Comparison of ENCODE assay signal across 1 cellular context in genomic region chr9:100028201-100028784, GRCh38.
TF ChIP-seq lines count a peak whose summit lies in the region.

No MANE protein-coding gene starts in this region.

TF ChIP-seq in GM12878, 131 proteins besides CTCF, POLR2A, EP300 and RAD21 (continued from another document and continues in another):
- TF ChIP-seq ZNF592 (IDR thresholded peaks at IDR 0.05), result 0 out of 2 replicates have a peak, but pooled peaks have one; percentile 21
- no peak for TF ChIP-seq JUNB (IDR thresholded peaks at IDR 0.05)
- no peak for TF ChIP-seq RFX5 (IDR thresholded peaks at IDR 0.05; ENCODE audit: low read depth, low read length)
- no peak for TF ChIP-seq SIX5 (IDR thresholded peaks at IDR 0.05; ENCODE audit: low read depth, low read length, severe bottlenecking)
- TF ChIP-seq KDM1A (IDR thresholded peaks at IDR 0.05; ENCODE audit: borderline replicate concordance), result no peak
- TF ChIP-seq ATF7 (IDR thresholded peaks at IDR 0.05; ENCODE audit: low read depth), result no peak
- no peak for TF ChIP-seq JUND (IDR thresholded peaks at IDR 0.05; ENCODE audit: low read depth, low read length)
- peak in 1 of 2 experiments; percentile 29; a peak in 1 of 4 replicates for TF ChIP-seq IKZF2 (IDR thresholded peaks at IDR 0.05)
- TF ChIP-seq POU2F2 (IDR thresholded peaks at IDR 0.05; ENCODE audit: borderline replicate concordance, low read depth, low read length), result 0 out of 3 replicates have a peak, but pooled peaks have one; percentile 39
- TF ChIP-seq RB1 (IDR thresholded peaks at IDR 0.05; ENCODE audit: borderline replicate concordance), result 0 out of 2 replicates have a peak, but pooled peaks have one; percentile 51
- TF ChIP-seq IKZF1 (conservative IDR thresholded peaks at IDR 0.05), result peak; percentile 27; the same call in 1 of the 2 replicates
- no peak for TF ChIP-seq EGR1 (IDR thresholded peaks at IDR 0.05; ENCODE audit: borderline replicate concordance in 1 of 2, low read depth in 2 of 2, low read length in 2 of 2)
- TF ChIP-seq ZBTB40 (IDR thresholded peaks at IDR 0.05; ENCODE audit: borderline replicate concordance), result no peak
- no peak for TF ChIP-seq NFXL1 (IDR thresholded peaks at IDR 0.05; ENCODE audit: borderline replicate concordance)
- no peak for TF ChIP-seq TARDBP (IDR thresholded peaks at IDR 0.05; ENCODE audit: borderline replicate concordance)
- no peak for TF ChIP-seq CHD2 (IDR thresholded peaks at IDR 0.05; ENCODE audit: borderline replicate concordance, low read depth, low read length)
- no peak for TF ChIP-seq ZZZ3 (IDR thresholded peaks at IDR 0.05; ENCODE audit: control insufficient read depth, insufficient read length, low read depth)
- TF ChIP-seq ZNF274 (IDR thresholded peaks at IDR 0.05; ENCODE audit: insufficient read depth, insufficient read length), result no peak
- TF ChIP-seq USF1 (IDR thresholded peaks at IDR 0.05; ENCODE audit: borderline replicate concordance, extremely low read length, insufficient read depth, low read depth, low read length), result no peak
- TF ChIP-seq FOXK2 (IDR thresholded peaks at IDR 0.05), result no peak
- no peak for TF ChIP-seq ASH2L (IDR thresholded peaks at IDR 0.05; ENCODE audit: borderline replicate concordance, low read depth)
- no peak for TF ChIP-seq MYC (IDR thresholded peaks at IDR 0.05; ENCODE audit: insufficient read depth, insufficient read length, insufficient replicate concordance, low read length, severe bottlenecking)
- no peak for TF ChIP-seq SUPT20H (IDR thresholded peaks at IDR 0.05; ENCODE audit: borderline replicate concordance, control insufficient read depth, low read depth, low read length)
- TF ChIP-seq MEF2B (IDR thresholded peaks at IDR 0.05; ENCODE audit: partially characterized antibody, poor library complexity, severe bottlenecking), result peak; percentile 13
- TF ChIP-seq STAT3 (IDR thresholded peaks at IDR 0.05; ENCODE audit: low read depth, low read length), result no peak
- TF ChIP-seq FOXM1 (IDR thresholded peaks at IDR 0.05; ENCODE audit: low read depth, low read length), result peak; percentile 78
- TF ChIP-seq SMARCA5 (IDR thresholded peaks at IDR 0.05), result peak; percentile 51; the same call in 1 of the 2 replicates
- no peak for TF ChIP-seq E4F1 (IDR thresholded peaks at IDR 0.05; ENCODE audit: borderline replicate concordance, partially characterized antibody)
- no peak for TF ChIP-seq TCF7 (IDR thresholded peaks at IDR 0.05; ENCODE audit: borderline replicate concordance)
- peak; percentile 79; the same call in 1 of the 2 replicates for TF ChIP-seq YY1 (IDR thresholded peaks at IDR 0.05; ENCODE audit: low read depth, low read length)
- 0 out of 2 replicates have a peak, but pooled peaks have one; percentile 36 for TF ChIP-seq PML (IDR thresholded peaks at IDR 0.05; ENCODE audit: low read length)
- TF ChIP-seq PAX5 (IDR thresholded peaks at IDR 0.05; ENCODE audit: borderline replicate concordance, low read depth, low read length), result peak; percentile 96
- no peak for TF ChIP-seq POLR2AphosphoS5 (IDR thresholded peaks at IDR 0.05; ENCODE audit: low read length)
- TF ChIP-seq NFIC (IDR thresholded peaks at IDR 0.05; ENCODE audit: low read depth, low read length), result 0 out of 2 replicates have a peak, but pooled peaks have one; percentile 13
- TF ChIP-seq RUNX3 (IDR thresholded peaks at IDR 0.05; ENCODE audit: low read length), result peak; percentile 42; the same call in 1 of the 2 replicates
- TF ChIP-seq STAT1 (conservative IDR thresholded peaks at IDR 0.05), result 0 out of 2 replicates have a peak, but pooled peaks have one; percentile 39
- peak; percentile 93; the same call in 1 of the 2 replicates for TF ChIP-seq WRNIP1 (IDR thresholded peaks at IDR 0.05; ENCODE audit: borderline replicate concordance, low read depth, low read length)
- TF ChIP-seq CREM (IDR thresholded peaks at IDR 0.05; ENCODE audit: low read depth), result no peak
- no peak for TF ChIP-seq BCL3 (IDR thresholded peaks at IDR 0.05; ENCODE audit: borderline replicate concordance, insufficient read depth, low read depth, low read length, poor library complexity, severe bottlenecking)
- no peak for TF ChIP-seq CHD4 (IDR thresholded peaks at IDR 0.05)
- no peak for TF ChIP-seq NKRF (conservative IDR thresholded peaks at IDR 0.05)
- peak; percentile 32; the same call in 1 of the 2 replicates for TF ChIP-seq PKNOX1 (IDR thresholded peaks at IDR 0.05)
- TF ChIP-seq SKIL (IDR thresholded peaks at IDR 0.05; ENCODE audit: low read depth, poor library complexity, severe bottlenecking), result peak; percentile 60
- TF ChIP-seq BRCA1 (IDR thresholded peaks at IDR 0.05; ENCODE audit: low read depth, low read length), result no peak
- TF ChIP-seq ZNF384 (IDR thresholded peaks at IDR 0.05; ENCODE audit: borderline replicate concordance, low read depth, low read length), result no peak
- TF ChIP-seq MYB (IDR thresholded peaks at IDR 0.05; ENCODE audit: borderline replicate concordance, low read depth, low read length), result no peak
- no peak for TF ChIP-seq SMAD1 (IDR thresholded peaks at IDR 0.05; ENCODE audit: low read depth, partially characterized antibody)
